Comparison of ENCODE assay signal across 18 cellular contexts in the genomic region with DNA sequence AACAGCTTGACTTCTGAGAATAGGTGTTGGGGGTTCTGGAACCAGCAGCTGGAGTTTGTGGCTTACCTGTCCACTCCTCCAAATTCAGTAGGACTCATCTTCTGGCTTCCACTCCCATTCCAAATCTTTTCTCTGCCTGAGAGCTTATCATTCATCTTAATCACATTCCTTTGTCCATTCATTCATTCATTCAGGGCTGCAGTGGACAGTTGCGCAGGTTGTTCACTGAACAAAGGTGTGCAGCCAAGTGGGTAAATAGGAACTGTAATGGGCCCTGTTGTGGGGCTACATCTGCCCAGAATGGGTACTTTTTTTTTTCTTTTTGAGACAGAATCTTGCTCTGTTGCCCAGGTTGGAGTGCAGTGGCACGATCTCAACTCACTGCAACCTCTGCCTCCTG. TPM values are rescaled to one million over a fixed set of nuclear protein-coding genes. Genes with fewer than 3 reads are reported as not detected.
A peak's percentile ranks its signal among the peaks of the same experiment; 100 is the strongest.
DNase-seq lines count a peak whose midpoint lies in the region; ATAC-seq and TF ChIP-seq lines count a peak whose summit lies in the region.
"Had no signal": no experiment of that assay in that cellular context is flagged by ENCODE, and none has a peak within 500 bp of the region (broad histone marks: within the 10 kb centered on the region; RNA-seq: fewer than 3 reads in every experiment).

No MANE protein-coding gene starts in this region.

- H3K4me1 ChIP-seq in mammary epithelial cell (ENCODE audit: insufficient read depth, low read length) (peaks cover 37% of the 10 kb centered on the region), mucosa of stomach (ENCODE audit: control insufficient read depth, insufficient read depth, low read length) (peaks cover 64% of the 10 kb centered on the region), subcutaneous abdominal adipose tissue (ENCODE audit: control insufficient read depth in 5 of 5, insufficient read depth in 5 of 5, low read length in 5 of 5) (peaks cover 16 to 56% (median 48%) of the 10 kb centered on the region in 5 donors)

- H3K36me3 ChIP-seq in mammary epithelial cell (ENCODE audit: insufficient read depth, low read length) (no peaks in the 10 kb centered on the region), mucosa of stomach (ENCODE audit: control insufficient read depth, insufficient read depth, low read length) (no peaks in the 10 kb centered on the region), subcutaneous abdominal adipose tissue (ENCODE audit: control insufficient read depth in 5 of 5, insufficient read depth in 5 of 5, low read length in 5 of 5) (no peaks in the 10 kb centered on the region)

- H4K20me1 ChIP-seq in mammary epithelial cell (ENCODE audit: insufficient read depth, low read length), result no peaks in the 10 kb centered on the region

- H3K4me3 Mint-ChIP-seq in HFFc6, result peak overlapping the region; percentile 73; the same call in 1 of the 2 replicates
- H3K4me3 Mint-ChIP-seq: activated naive CD4-positive, alpha-beta T cell treated with anti-CD3 and anti-CD28 coated beads for 36 hours; T-helper 1 cell treated with Interleukin-12 subunit alpha and Interleukin-12 subunit beta and Interleukin-4 antibody, amounts not matched to agents 30 μg/mL and 1 μg/mL, for 36 hours had no signal

- dilution Hi-C loops in mammary epithelial cell (cut with HindIII; ENCODE audit: low sequenced_read_pairs), result no loop called here

- ATAC-seq in GM21619 (IDR thresholded peaks at IDR 0.05; ENCODE audit: unreplicated experiment), result no peak
- ATAC-seq: activated CD4-positive, CD25-positive, alpha-beta regulatory T cell treated with anti-CD3 and anti-CD28 coated beads, Interleukin-2, amount 50 U/mL, for 24 hours had no signal

- no peak overlapping the region for H3K9ac ChIP-seq in mammary epithelial cell (ENCODE audit: insufficient read depth, low read length)
- peak overlapping the region; percentile 18 for H3K9ac ChIP-seq in mucosa of stomach (ENCODE audit: low read length)
- peak overlapping the region in 1 of 5 donors; percentile 47 for H3K9ac ChIP-seq in subcutaneous abdominal adipose tissue (ENCODE audit: low read length in 5 of 5)

- peaks cover 2% of the 10 kb centered on the region for H3K36me3 Mint-ChIP-seq in HFFc6 (ENCODE audit: low read depth)

- peak overlapping the region; percentile 77 for H3K27ac ChIP-seq in mammary epithelial cell (ENCODE audit: insufficient read depth, low read depth, low read length)
- H3K27ac ChIP-seq in subcutaneous abdominal adipose tissue (ENCODE audit: low read depth, low read length), result peak overlapping the region; percentile 95
- peak overlapping the region in 8 of 59 donors; percentile 14 to 76 (median 64) for H3K27ac ChIP-seq in dorsolateral prefrontal cortex

- H3K27me3 ChIP-seq in mammary epithelial cell (ENCODE audit: insufficient read depth, low read length) (no peaks in the 10 kb centered on the region), mucosa of stomach (ENCODE audit: control insufficient read depth, insufficient read depth, low read length) (no peaks in the 10 kb centered on the region), subcutaneous abdominal adipose tissue (ENCODE audit: control insufficient read depth in 5 of 5, insufficient read depth in 4 of 5, low read length in 5 of 5) (no peaks in the 10 kb centered on the region), dorsolateral prefrontal cortex (no peaks in the 10 kb centered on the region)

- peak overlapping the region; percentile 68 for H2AFZ ChIP-seq in mammary epithelial cell (ENCODE audit: low read depth, low read length)

- no peaks in the 10 kb centered on the region for H3K9me3 Mint-ChIP-seq in HFFc6
- H3K9me3 Mint-ChIP-seq: activated naive CD4-positive, alpha-beta T cell treated with anti-CD3 and anti-CD28 coated beads for 36 hours; T-helper 1 cell treated with Interleukin-12 subunit alpha and Interleukin-12 subunit beta and Interleukin-4 antibody, amounts not matched to agents 30 μg/mL and 1 μg/mL, for 36 hours had no signal

- 100% methylated on average over 2 of the region's 2 CpGs for WGBS in mammary epithelial cell (ENCODE audit: low coverage, missing lambda C conversion rate)

- H3K27me3 Mint-ChIP-seq in HFFc6 (ENCODE audit: insufficient read depth), result peaks cover 2% of the 10 kb centered on the region

- CTCF ChIA-PET in mammary epithelial cell (lab: Charles Lee; ENCODE audit: low non-redundant PET), result interaction anchor here (0.7 to 1.2 kb wide), 3 partner anchors 16 to 158 kb away, joined by 3 to 7 read pairs (median 4); no protein-coding TSS in a partner anchor

- peaks cover 49% of the 10 kb centered on the region for H3K4me1 Mint-ChIP-seq in HFFc6 (ENCODE audit: low read depth)

- intact Hi-C loops in mammary epithelial cell (cut with micrococcal nuclease), result no loop called here
- intact Hi-C loops in dorsolateral prefrontal cortex (cut with DNase I), result no loop called here

- no peak overlapping the region for H3K4me3 ChIP-seq in mammary epithelial cell (replicated peaks in 1 of 3; ENCODE audit: insufficient read depth in 1 of 3, low read depth in 2 of 3, low read length in 3 of 3)
- H3K4me3 ChIP-seq in mucosa of stomach (ENCODE audit: low read length), result no peak overlapping the region
- H3K4me3 ChIP-seq in subcutaneous abdominal adipose tissue (ENCODE audit: low read depth in 1 of 5, low read length in 5 of 5), result no peak overlapping the region
- no peak overlapping the region for H3K4me3 ChIP-seq in dorsolateral prefrontal cortex

- H3K27ac Mint-ChIP-seq in HFFc6, result peak overlapping the region; percentile 98
- H3K27ac Mint-ChIP-seq: activated naive CD4-positive, alpha-beta T cell treated with anti-CD3 and anti-CD28 coated beads for 36 hours; T-helper 1 cell treated with Interleukin-12 subunit alpha and Interleukin-12 subunit beta and Interleukin-4 antibody, amounts not matched to agents 30 μg/mL and 1 μg/mL, for 36 hours had no signal

- BruUV-seq in mammary epithelial cell (replicated peaks; lab: Mats Ljungman, UMichigan), result no TSS peak

- H3K9me3 ChIP-seq in mammary epithelial cell (replicated peaks; ENCODE audit: insufficient read depth, low read length), result no peaks in the 10 kb centered on the region
- no peaks in the 10 kb centered on the region for H3K9me3 ChIP-seq in mucosa of stomach (ENCODE audit: control insufficient read depth, low read length)
- H3K9me3 ChIP-seq in subcutaneous abdominal adipose tissue (ENCODE audit: control insufficient read depth in 5 of 5, low read length in 5 of 5), result no peaks in the 10 kb centered on the region

- in situ Hi-C loops in mammary epithelial cell (cut with MboI; ENCODE audit: low sequenced_read_pairs in 2 of 2), result no loop called here

- H3K79me2 ChIP-seq in mammary epithelial cell (ENCODE audit: insufficient read depth, low read length), result peaks cover 14% of the 10 kb centered on the region

- no peak overlapping the region for H3K4me2 ChIP-seq in mammary epithelial cell (ENCODE audit: insufficient read depth, low read depth, low read length)

- DNase-seq in HFFc6, result no peak
- DNase-seq in mammary epithelial cell, result no peak
- DNase-seq in central memory CD4-positive, alpha-beta T cell, result no peak
- no peak for DNase-seq in occipital lobe (lab: John Stamatoyannopoulos, UW)
- DNase-seq in dorsolateral prefrontal cortex, result no peak
- DNase-seq: activated naive CD4-positive, alpha-beta T cell treated with anti-CD3 and anti-CD28 coated beads for 36 hours; NCI-H1105 treated with DMSO at 0.1 percent for 48 hours; NCI-H2171 treated with DMSO at 0.1 percent for 48 hours; stimulated activated CD4-positive, alpha-beta T cell treated with anti-CD3 and anti-CD28 coated beads, Interleukin-1b, Interleukin-23, amount 100 ng/mL, for 48 hours had no signal

- TF ChIP-seq CTCF in HFFc6 (IDR thresholded peaks at IDR 0.05) (no peak), mammary epithelial cell (conservative IDR thresholded peaks at IDR 0.05 in 1 of 2, IDR thresholded peaks at IDR 0.05 in 1 of 2; ENCODE audit: extremely low read depth in 1 of 2, insufficient read depth in 1 of 2, low read depth in 1 of 2, low read length in 2 of 2) (no peak), dorsolateral prefrontal cortex (IDR thresholded peaks at IDR 0.05 in 54 of 56, conservative IDR thresholded peaks at IDR 0.05 in 2 of 56; ENCODE audit: low read depth in 1 of 56, partially characterized antibody in 56 of 56) (no peak)

RNA-seq across cellular contexts. Expression of a gene that starts 3.4 kb away (rescaled TPM):
- 100 to 1,000 TPM; 275 to 430 (median 297) TPM for total RNA-seq in HFFc6 (2021; fragmentation: NEBNext Ultra II Directional; extraction: Animal tissue kit (Norgen Biotek cat#: 25700))
- total RNA-seq in mammary epithelial cell (100 to 1,000 TPM; 187 to 207 TPM), occipital lobe (3.7 TPM), dorsolateral prefrontal cortex (10 to 100 TPM in 106 of 120 experiments, 1 to 10 TPM in 14; 5.1 to 53.9 (median 15.4) TPM)
- polyA plus RNA-seq in mammary epithelial cell, result 23.9 TPM
- 121 TPM for polyA minus RNA-seq in mammary epithelial cell

RNA-seq across cellular contexts. Expression of a gene that starts 36.3 kb away (rescaled TPM):
- not detected for total RNA-seq in HFFc6 (2021; fragmentation: NEBNext Ultra II Directional; extraction: Animal tissue kit (Norgen Biotek cat#: 25700))
- total RNA-seq in mammary epithelial cell (not detected), occipital lobe (not detected), dorsolateral prefrontal cortex (not detected)
- polyA plus RNA-seq in mammary epithelial cell, result not detected
- not detected for polyA minus RNA-seq in mammary epithelial cell
- total RNA-seq: activated naive CD4-positive, alpha-beta T cell treated with anti-CD3 and anti-CD28 coated beads for 36 hours; bronchial epithelial cell; mononuclear cell; RPMI7951; urinary bladder had no signal
